In the genomic region with DNA sequence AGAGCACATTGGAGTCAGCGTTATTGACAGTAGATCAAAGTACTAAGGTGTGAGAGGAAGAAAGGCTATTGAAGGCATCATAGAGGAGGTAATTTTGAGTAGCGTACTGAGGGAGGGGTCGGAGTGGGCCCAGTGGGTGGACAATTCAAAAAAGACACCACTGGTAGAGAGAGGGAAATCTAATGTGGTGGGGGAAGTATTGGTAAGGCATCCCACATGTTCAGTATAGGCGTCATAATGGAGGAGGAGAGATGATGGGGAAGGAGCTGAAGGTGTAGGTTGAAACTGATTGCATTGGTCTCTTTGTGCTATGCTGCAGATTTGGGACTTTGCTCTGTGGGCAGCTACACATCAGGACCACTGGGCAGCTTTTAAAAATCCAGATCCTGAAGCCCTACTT, we compare ENCODE assay signal across 12 cellular contexts. TPM values are rescaled to one million over a fixed set of nuclear protein-coding genes. Genes with fewer than 3 reads are reported as not detected.
"Had no signal": no experiment of that assay in that cellular context is flagged by ENCODE, and none has a peak within 500 bp of the region (broad histone marks: within the 10 kb centered on the region; RNA-seq: fewer than 3 reads in every experiment).

No MANE protein-coding gene starts in this region.

- DNase-seq: GM23248, GOT3, H7, H9, HCEC 1CT, HFFc6 had no signal

- H3K4me2 ChIP-seq: GM23338 had no signal

- H3K36me3 ChIP-seq: HAP-1 had no signal

- H3K9me3 Mint-ChIP-seq: HFFc6 had no signal

- H3K27ac ChIP-seq: GM23248 had no signal

- H3K4me3 ChIP-seq: GM23248, GM23338, HAP-1 had no signal

- H3K9me3 ChIP-seq: HAP-1 had no signal

- H3K27ac Mint-ChIP-seq: GM23338, H9, HFFc6 had no signal

- H3K4me3 Mint-ChIP-seq: GM23338, H9, HFFc6 had no signal

- H3K4me1 ChIP-seq: HAP-1 had no signal

- FAIRE-seq: H1, H54 had no signal

- ATAC-seq: GM23338, HCT116 had no signal

- H3K4me1 Mint-ChIP-seq: GM23338 had no signal

RNA-seq across cellular contexts. Expression of gene KRT77, which starts 23.7 kb away (rescaled TPM):
- total RNA-seq: GM23248, GM23338, H1, H4, H7, H9, HFFc6 had no signal
- polyA plus RNA-seq: GM23248, GM23338 had no signal

RNA-seq across cellular contexts. Expression of gene KRT1, which starts 46.8 kb away (rescaled TPM):
- total RNA-seq: GM23248, GM23338, H1, H4, H7, H9, HFFc6 had no signal
- polyA plus RNA-seq: GM23248, GM23338, H1 had no signal

RNA-seq across cellular contexts. Expression of gene KRT76, which starts 50.1 kb away (rescaled TPM):
- total RNA-seq: GM23248, GM23338, H1, H4, H7, H9, HFFc6 had no signal
- polyA plus RNA-seq: GM23248, GM23338, H1 had no signal
